Comparison of ENCODE assay signal across 8 cellular contexts in the genomic region with DNA sequence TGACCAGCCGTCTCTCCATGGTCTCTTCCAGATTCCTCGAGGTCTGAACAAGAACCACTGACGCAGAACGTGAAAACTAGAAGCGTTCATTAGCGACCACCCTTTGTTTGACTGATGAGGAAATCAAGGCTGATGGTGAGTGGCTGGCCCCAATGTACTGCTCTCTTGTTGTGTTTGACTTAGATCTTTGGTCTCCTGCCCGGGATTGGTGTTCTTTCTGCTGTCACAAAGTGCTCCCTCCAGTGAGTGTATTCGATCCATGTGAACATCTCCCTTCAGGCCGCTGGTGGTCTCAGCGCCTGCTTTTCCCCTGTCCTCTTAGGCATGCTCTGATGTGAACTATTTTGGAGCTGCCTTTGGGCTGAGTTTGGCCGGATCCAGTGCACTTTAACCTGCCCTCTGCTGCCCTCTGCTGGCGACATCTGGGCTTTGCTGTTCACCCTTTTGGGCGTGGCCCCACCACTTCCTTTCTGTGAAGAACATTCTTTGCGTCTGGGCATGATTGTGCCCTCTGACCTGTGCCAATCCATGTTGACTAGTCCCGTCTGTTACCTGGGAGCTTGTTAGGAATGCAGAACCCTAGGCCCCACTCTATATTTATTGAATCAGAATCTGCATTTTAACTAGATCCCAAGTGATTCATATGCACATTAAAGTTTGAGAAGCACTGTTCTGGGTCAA.
DNase-seq lines count a peak whose midpoint lies in the region; ATAC-seq and TF ChIP-seq lines count a peak whose summit lies in the region.

No MANE protein-coding gene starts in this region.

- TF ChIP-seq CTCF in OCI-LY7 (conservative IDR thresholded peaks at IDR 0.05; ENCODE audit: low read length) = peak; percentile 94
- peak; percentile 92 to 94 for TF ChIP-seq CTCF in fibroblast of lung (conservative IDR thresholded peaks at IDR 0.05 in 1 of 2, IDR thresholded peaks at IDR 0.05 in 1 of 2; ENCODE audit: low read depth in 1 of 2, low read length in 2 of 2)
- peak in 5 of 7 experiments; percentile 77 to 84 (median 84) for TF ChIP-seq CTCF in stomach (IDR thresholded peaks at IDR 0.05)

- DNase-seq in DMS79 (lab: John Stamatoyannopoulos, UW) (peak; percentile 33), HUDEP-2 (lab: John Stamatoyannopoulos, UW; ENCODE audit: unreplicated experiment in 76 of 76) (peak in 74 of 76 experiments; percentile 0 to 85 (median 60)), OCI-LY7 (ENCODE audit: low spot score) (peak; percentile 76), activated T-cell treated with anti-CD3 and anti-CD28 coated beads for 24 hours (ENCODE audit: low read depth) (peak; percentile 69), fibroblast of lung (ENCODE audit: low read depth in 2 of 2) (peak; percentile 25 to 68), stomach (peak; percentile 89)

- no peaks in the 10 kb centered on the region for H3K9me2 ChIP-seq in OCI-LY7 (ENCODE audit: insufficient read depth, low read length)

- H3K4me2 ChIP-seq in OCI-LY7 (ENCODE audit: low read length) (peak overlapping the region; percentile 28), fibroblast of lung (ENCODE audit: extremely low read depth, insufficient read depth, low read length) (no peak overlapping the region)

- H3K4me3 ChIP-seq in OCI-LY7 (ENCODE audit: low read depth, low read length, poor library complexity, severe bottlenecking) = no peak overlapping the region
- no peak overlapping the region for H3K4me3 ChIP-seq in fibroblast of lung (replicated peaks in 1 of 4; ENCODE audit: control extremely low read depth in 1 of 4, insufficient read depth in 1 of 4, low read depth in 3 of 4, low read length in 4 of 4)
- no peak overlapping the region for H3K4me3 ChIP-seq in neuron (ENCODE audit: low read length)
- H3K4me3 ChIP-seq in stomach = no peak overlapping the region

- intact Hi-C loops in OCI-LY7 (cut with micrococcal nuclease; ENCODE audit: unreplicated experiment) (loop anchor here (1.0 to 10.0 kb wide), 3 partner anchors 160 to 642 kb away; no protein-coding TSS in a partner anchor), stomach (cut with DNase I; ENCODE audit: low total_unique reads) (loop anchor here (10.0 kb wide), 1 partner anchor 640 kb away; no protein-coding TSS in a partner anchor)

- no peak overlapping the region for H3K9ac ChIP-seq in fibroblast of lung (ENCODE audit: insufficient read depth, low read length)

- no peak overlapping the region for H3K27ac ChIP-seq in OCI-LY7 (ENCODE audit: low read depth, low read length, poor library complexity, severe bottlenecking)
- H3K27ac ChIP-seq in fibroblast of lung (ENCODE audit: insufficient read depth, low read length) = no peak overlapping the region
- H3K27ac ChIP-seq in stomach = no peak overlapping the region

- no peak for TF ChIP-seq POLR2A in stomach (IDR thresholded peaks at IDR 0.05)

- peaks cover 5% of the 10 kb centered on the region for H3K4me1 ChIP-seq in OCI-LY7 (ENCODE audit: insufficient read depth, low read length, poor library complexity, severe bottlenecking)
- no peaks in the 10 kb centered on the region for H3K4me1 ChIP-seq in fibroblast of lung (ENCODE audit: control insufficient read depth, extremely low read depth, insufficient read depth, low read length)
- H3K4me1 ChIP-seq in neuron (ENCODE audit: insufficient read depth, low read length) = peaks cover 10% of the 10 kb centered on the region
- peaks cover 0 to 15% (median 6%) of the 10 kb centered on the region in 4 donors for H3K4me1 ChIP-seq in stomach

- H3K36me3 ChIP-seq in OCI-LY7 (ENCODE audit: insufficient read depth, low read length) (no peaks in the 10 kb centered on the region), fibroblast of lung (ENCODE audit: control insufficient read depth, insufficient read depth, low read length) (no peaks in the 10 kb centered on the region), neuron (ENCODE audit: insufficient read depth, low read length) (no peaks in the 10 kb centered on the region), stomach (no peaks in the 10 kb centered on the region)

- CTCF ChIA-PET in OCI-LY7 (lab: Charles Lee; ENCODE audit: unreplicated experiment) = interaction anchor here (0.5 kb wide), 1 partner anchor 632 kb away, joined by 3 read pairs; no protein-coding TSS in a partner anchor

- H3K27me3 ChIP-seq in fibroblast of lung (ENCODE audit: control insufficient read depth, insufficient read depth, low read length) (no peaks in the 10 kb centered on the region), neuron (ENCODE audit: insufficient read depth, low read length) (no peaks in the 10 kb centered on the region), stomach (no peaks in the 10 kb centered on the region)

- BruUV-seq in OCI-LY7 (replicated peaks; lab: Mats Ljungman, UMichigan) = no TSS peak

- POLR2A ChIA-PET in OCI-LY7 (lab: Charles Lee) = interaction anchor here (0.6 kb wide), 1 partner anchor 966 kb away, joined by 3 read pairs; no protein-coding TSS in a partner anchor

- WGBS in stomach, 5 donors = 21 to 29% (median 24%) methylated on average over 14 to 15 of the region's 15 CpGs

- H4K20me1 ChIP-seq in OCI-LY7 (ENCODE audit: insufficient read depth, low read length) (no peaks in the 10 kb centered on the region), fibroblast of lung (ENCODE audit: control insufficient read depth, extremely low read depth, insufficient read depth, low read length) (no peaks in the 10 kb centered on the region)

- H2AFZ ChIP-seq in OCI-LY7 (ENCODE audit: low read length) = peak overlapping the region; percentile 80
- peak overlapping the region; percentile 79 for H2AFZ ChIP-seq in fibroblast of lung (ENCODE audit: low read length)
- H2AFZ ChIP-seq in neuron (ENCODE audit: low read depth, low read length) = peak overlapping the region; percentile 4

- ATAC-seq in GM21526 (IDR thresholded peaks at IDR 0.05; ENCODE audit: low FRiP score, unreplicated experiment) = peak; percentile 92

- no peak for TF ChIP-seq EP300 in stomach (IDR thresholded peaks at IDR 0.05)

- H3K79me2 ChIP-seq in OCI-LY7 (ENCODE audit: insufficient read depth, low read depth, low read length) (no peaks in the 10 kb centered on the region), fibroblast of lung (ENCODE audit: control insufficient read depth, insufficient read depth, low read length) (no peaks in the 10 kb centered on the region)

- no peaks in the 10 kb centered on the region for H3K9me3 ChIP-seq in OCI-LY7 (ENCODE audit: low read length)
- no peaks in the 10 kb centered on the region for H3K9me3 ChIP-seq in fibroblast of lung (ENCODE audit: control insufficient read depth, insufficient read depth, low read depth, low read length)
- no peaks in the 10 kb centered on the region for H3K9me3 ChIP-seq in neuron (ENCODE audit: low read length)
- H3K9me3 ChIP-seq in stomach = no peaks in the 10 kb centered on the region

Comparison
In these comparisons a context has a peak if more than half of its experiments do, and no peak if none do; other contexts are left out.
1. DNase-seq: peak in every context shown above with its lines; median percentile 89 in stomach; 76 in OCI-LY7; 69 in activated T-cell treated with anti-CD3 and anti-CD28 coated beads for 24 hours; 60 in HUDEP-2; 46 in fibroblast of lung; 33 in DMS79.
2. H2AFZ ChIP-seq: peak in every context shown above with its lines; median percentile 80 in OCI-LY7; 79 in fibroblast of lung; 4 in neuron.